Comparison of ENCODE assay signal across 9 cellular contexts in genomic region chr19:44999131-44999925, GRCh38. TPM values are rescaled to one million over a fixed set of nuclear protein-coding genes. Genes with fewer than 3 reads are reported as not detected.
"Had no signal": no experiment of that assay in that cellular context is flagged by ENCODE, and none has a peak within 500 bp of the region (broad histone marks: within the 10 kb centered on the region; RNA-seq: fewer than 3 reads in every experiment).

No MANE protein-coding gene starts in this region.

RNA-seq across cellular contexts. Expression of gene APOC2, which starts 53.5 kb away (rescaled TPM):
- total RNA-seq: cardiac muscle cell, fibroblast of lung, lung microvascular endothelial cell, mononuclear cell had no signal
- polyA plus RNA-seq: fibroblast of lung, SK-N-SH had no signal

RNA-seq across cellular contexts. Expression of gene APOC4, which starts 57.3 kb away (rescaled TPM):
- total RNA-seq: cardiac muscle cell, fibroblast of lung, frontal cortex, heart left ventricle, lung microvascular endothelial cell, mononuclear cell, suprapubic skin had no signal
- polyA plus RNA-seq: cardiac muscle cell, fibroblast of lung, heart left ventricle, pancreas, SK-N-SH had no signal
